In the genomic region with DNA sequence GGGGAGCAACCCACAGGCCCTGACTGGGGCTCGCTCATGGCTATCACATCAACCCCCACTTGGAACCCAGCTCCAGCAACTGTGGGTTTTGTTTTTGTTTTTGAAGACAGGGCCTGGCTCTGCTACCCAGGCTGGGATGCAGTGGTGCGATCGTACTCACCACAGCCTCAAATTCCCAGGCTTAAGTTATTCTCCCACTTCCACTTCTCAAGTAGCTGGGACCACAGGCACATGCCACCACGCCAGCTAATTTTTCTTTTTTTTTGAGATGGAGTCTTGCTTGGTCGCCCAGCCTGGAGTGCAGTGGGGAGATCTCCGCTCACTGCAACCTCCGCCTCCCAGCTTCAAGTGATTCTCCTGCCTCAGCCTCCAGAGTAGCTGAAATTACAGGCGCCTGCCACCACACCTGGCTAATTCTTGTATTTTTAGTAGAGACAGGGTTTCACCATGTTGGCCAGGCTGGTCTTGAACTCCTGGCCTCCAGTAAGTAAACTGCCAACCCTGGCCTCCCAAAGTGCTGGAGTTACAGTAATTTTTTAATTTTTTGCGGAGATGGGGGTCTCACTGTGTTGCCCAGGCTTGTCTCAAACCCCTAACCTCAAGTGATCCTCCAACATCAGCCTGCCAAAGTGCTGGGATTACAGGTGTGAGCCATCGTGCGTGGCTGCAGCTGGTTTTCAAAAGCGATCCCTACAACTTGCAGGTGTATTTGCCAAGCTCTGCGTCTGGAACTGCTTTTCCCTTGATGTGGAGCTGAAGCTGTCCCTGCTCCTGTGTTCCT, we compare ENCODE assay signal across 19 cellular contexts.
DNase-seq lines count a peak whose midpoint lies in the region; ATAC-seq and TF ChIP-seq lines count a peak whose summit lies in the region.
"Had no signal": no experiment of that assay in that cellular context is flagged by ENCODE, and none has a peak within 500 bp of the region (broad histone marks: within the 10 kb centered on the region; RNA-seq: fewer than 3 reads in every experiment).

No MANE protein-coding gene starts in this region.

- H2BK20ac ChIP-seq in H9 (ENCODE audit: low read depth, low read length, poor library complexity, severe bottlenecking): peak overlapping the region; percentile 13

- no peak overlapping the region for H3K4me3 ChIP-seq in trophoblast cell (ENCODE audit: low read depth, low read length)
- H3K4me3 ChIP-seq in left ventricle myocardium inferior: no peak overlapping the region
- H3K4me3 ChIP-seq: MG63, SJCRH30 had no signal

- H3K4ac ChIP-seq in H9 (ENCODE audit: low read depth, low read length) (no peak overlapping the region), trophoblast cell (ENCODE audit: low read depth, low read length) (no peak overlapping the region)

- intact Hi-C loops in left ventricle myocardium inferior (cut with micrococcal nuclease): no loop called here

- H3K27ac ChIP-seq in H9 (ENCODE audit: insufficient read length, low read depth, low read length): no peak overlapping the region
- H3K27ac ChIP-seq in trophoblast cell (ENCODE audit: low read depth, low read length): no peak overlapping the region
- no peak overlapping the region for H3K27ac ChIP-seq in left ventricle myocardium inferior (replicated peaks)
- H3K27ac ChIP-seq: RWPE1, SJCRH30 had no signal

- H3K18ac ChIP-seq in H9 (ENCODE audit: insufficient read length, low read depth, low read length) (no peak overlapping the region), trophoblast cell (ENCODE audit: low read length) (no peak overlapping the region)

- no peak overlapping the region for H3K56ac ChIP-seq in H9 (ENCODE audit: insufficient read length, low read depth, low read length)

- no peak for TF ChIP-seq CTCF in H9 (conservative IDR thresholded peaks at IDR 0.05)
- TF ChIP-seq CTCF in left ventricle myocardium inferior (IDR thresholded peaks at IDR 0.05; ENCODE audit: borderline replicate concordance): no peak

- no peaks in the 10 kb centered on the region for H3K9me3 ChIP-seq in H9 (ENCODE audit: control insufficient read depth, low read depth, low read length)
- H3K9me3 ChIP-seq in trophoblast cell (ENCODE audit: insufficient read depth, low read depth, low read length): no peaks in the 10 kb centered on the region
- no peaks in the 10 kb centered on the region for H3K9me3 ChIP-seq in left ventricle myocardium inferior (replicated peaks)
- H3K9me3 ChIP-seq: BE2C, MG63, SJCRH30 had no signal

- H3K4me3 Mint-ChIP-seq in H9: no peak overlapping the region
- H3K4me3 Mint-ChIP-seq: CD8-positive, alpha-beta memory T cell had no signal

- H4K91ac ChIP-seq in H9 (ENCODE audit: insufficient read length, low read depth, low read length) (no peak overlapping the region), trophoblast cell (ENCODE audit: low read depth, low read length) (peak overlapping the region; percentile 50)

- H2AK5ac ChIP-seq in H9 (ENCODE audit: insufficient read length, low read length): no peak overlapping the region
- peak overlapping the region; percentile 44 for H2AK5ac ChIP-seq in trophoblast cell (ENCODE audit: low read length)

- H4K12ac ChIP-seq in trophoblast cell (ENCODE audit: low read depth, low read length): no peak overlapping the region

- H4K8ac ChIP-seq in H9 (replicated peaks; ENCODE audit: insufficient read length, low read depth, low read length): no peak overlapping the region
- H4K8ac ChIP-seq in trophoblast cell (ENCODE audit: low read depth, low read length): no peak overlapping the region

- DNase-seq in H9 (no peak), NCI-H69 (lab: John Stamatoyannopoulos, UW) (peak; percentile 48), kidney glomerular epithelial cell (lab: John Stamatoyannopoulos, UW) (peak; percentile 27), trophoblast cell (no peak), left ventricle myocardium inferior (no peak), islet precursor cell (no peak), T-helper 1 cell (no peak)
- DNase-seq: BE2C; CD8-positive, alpha-beta memory T cell; DMS 273 treated with DMSO at 0.1 percent for 48 hours; HCEC 1CT; MG63; NCI-H1092 treated with DMSO at 0.1 percent for 48 hours; NCI-H187; NCI-H446 treated with DMSO at 0.1 percent for 48 hours; OCI-M1; SJCRH30 had no signal

- no peaks in the 10 kb centered on the region for H3K36me3 ChIP-seq in trophoblast cell (ENCODE audit: control insufficient read depth in 1 of 2, insufficient read depth in 2 of 2, low read length in 2 of 2)
- no peaks in the 10 kb centered on the region for H3K36me3 ChIP-seq in left ventricle myocardium inferior
- H3K36me3 ChIP-seq: BE2C, MG63, SJCRH30 had no signal

- no peaks in the 10 kb centered on the region for H3K27me3 ChIP-seq in H9 (ENCODE audit: insufficient read depth, low read length)
- H3K27me3 ChIP-seq in trophoblast cell (ENCODE audit: insufficient read depth, low read length): no peaks in the 10 kb centered on the region
- H3K27me3 ChIP-seq in left ventricle myocardium inferior (ENCODE audit: low read depth): no peaks in the 10 kb centered on the region
- H3K27me3 ChIP-seq: BE2C, MG63, SJCRH30 had no signal

- H2BK5ac ChIP-seq in H9 (ENCODE audit: insufficient read length, low read length) (no peak overlapping the region), trophoblast cell (ENCODE audit: low read depth, low read length, poor library complexity) (no peak overlapping the region)

- no peak overlapping the region for H2BK120ac ChIP-seq in H9 (ENCODE audit: low read depth, low read length, poor library complexity, severe bottlenecking)
- H2BK120ac ChIP-seq in trophoblast cell (ENCODE audit: insufficient read depth, low read length, poor library complexity): peak overlapping the region; percentile 15

- H3K27ac Mint-ChIP-seq in H9: peak overlapping the region; percentile 83 to 96 (median 93); a peak in 5 of 7 replicates
- H3K27ac Mint-ChIP-seq: CD8-positive, alpha-beta memory T cell had no signal

- H3T11ph ChIP-seq in H9 (ENCODE audit: low read length): no peak overlapping the region

- H2BK12ac ChIP-seq in H9 (ENCODE audit: insufficient read length, low read depth, low read length) (peak overlapping the region; percentile 45), trophoblast cell (ENCODE audit: low read length) (peak overlapping the region; percentile 82)

- peaks cover 4% of the 10 kb centered on the region for H3K23me2 ChIP-seq in H9 (ENCODE audit: insufficient read length, low read depth, low read length, poor library complexity, severe bottlenecking)

- H3K14ac ChIP-seq in H9 (ENCODE audit: insufficient read depth, low read length): peak overlapping the region; percentile 57; the same call in 1 of the 2 replicates
- no peak overlapping the region for H3K14ac ChIP-seq in trophoblast cell (ENCODE audit: low read length)

- no peaks in the 10 kb centered on the region for H4K20me1 ChIP-seq in H9 (ENCODE audit: control insufficient read depth, insufficient read depth, insufficient read length)

- no peak overlapping the region for H3K9ac ChIP-seq in H9 (ENCODE audit: extremely low read depth, insufficient read length, low read length)
- no peak overlapping the region for H3K9ac ChIP-seq in trophoblast cell (ENCODE audit: low read length)

- H4K5ac ChIP-seq in H9 (ENCODE audit: insufficient read length, low read depth, low read length): no peak overlapping the region

- peaks cover 62 to 80% of the 10 kb centered on the region in 2 experiments for H3K4me1 Mint-ChIP-seq in H9

- no peak overlapping the region for H2BK15ac ChIP-seq in H9 (ENCODE audit: low read depth, low read length)

- H2AFZ ChIP-seq in H9 (ENCODE audit: low read length) (no peak overlapping the region), trophoblast cell (ENCODE audit: insufficient read depth, low read length, poor library complexity) (no peak overlapping the region)

- no peaks in the 10 kb centered on the region for H3K27me3 Mint-ChIP-seq in H9 (ENCODE audit: low read depth)

- no CpG with 5 or more reads among the region's 13 CpGs for WGBS in H9 (ENCODE audit: extremely low coverage, insufficient read length, low lambda C conversion rate)
- no CpG with 5 or more reads among the region's 13 CpGs for WGBS in trophoblast cell (ENCODE audit: extremely low coverage, insufficient coverage, insufficient read length)

- no peaks in the 10 kb centered on the region; a peak in 1 of 5 replicates for H3K9me3 Mint-ChIP-seq in H9
- H3K9me3 Mint-ChIP-seq: CD8-positive, alpha-beta memory T cell had no signal

- H3K79me2 ChIP-seq in H9 (ENCODE audit: insufficient read depth, low read length): no peaks in the 10 kb centered on the region
- no peaks in the 10 kb centered on the region for H3K79me2 ChIP-seq in trophoblast cell (ENCODE audit: control insufficient read depth, insufficient read depth, low read length, poor library complexity)

- H3K23ac ChIP-seq in H9 (ENCODE audit: insufficient read length, low read depth, low read length) (no peak overlapping the region), trophoblast cell (ENCODE audit: low read length) (no peak overlapping the region)

- H3K36me3 Mint-ChIP-seq in H9 (ENCODE audit: insufficient read depth in 1 of 3, low read depth in 3 of 3): no peaks in the 10 kb centered on the region
- H3K36me3 Mint-ChIP-seq: CD8-positive, alpha-beta memory T cell had no signal

- ATAC-seq in GM18868 (IDR thresholded peaks at IDR 0.05; ENCODE audit: unreplicated experiment): no peak

- H3K4me2 ChIP-seq in H9 (ENCODE audit: insufficient read depth, insufficient read length, low read length) (no peak overlapping the region), trophoblast cell (ENCODE audit: low read length) (no peak overlapping the region)

- H3K4me1 ChIP-seq in H9 (ENCODE audit: insufficient read depth, low read length) (peaks cover 9% of the 10 kb centered on the region; the same call in 1 of the 2 replicates), trophoblast cell (ENCODE audit: control insufficient read depth in 1 of 2, insufficient read depth in 2 of 2, low read length in 2 of 2) (peaks cover 2 to 8% of the 10 kb centered on the region in 2 experiments), left ventricle myocardium inferior (peaks cover 19% of the 10 kb centered on the region)
- H3K4me1 ChIP-seq: BE2C had no signal

- H3K79me1 ChIP-seq in H9 (ENCODE audit: insufficient read depth, low read depth, low read length, poor library complexity, severe bottlenecking) (no peaks in the 10 kb centered on the region), trophoblast cell (ENCODE audit: low read length) (peaks cover 16% of the 10 kb centered on the region)

Comparison
In these comparisons a context has a peak if more than half of its experiments do, and no peak if none do; other contexts are left out.
1. DNase-seq: peak in NCI-H69 (single experiment) and kidney glomerular epithelial cell (single experiment); none in H9 (single experiment), trophoblast cell (0 of 2), left ventricle myocardium inferior (single experiment), islet precursor cell (single experiment) and T-helper 1 cell (0 of 5).